Comparison of ENCODE assay signal across 8 cellular contexts in genomic region chr9:99907208-99907532, GRCh38. TPM values are rescaled to one million over a fixed set of nuclear protein-coding genes. Genes with fewer than 3 reads are reported as not detected.
DNase-seq lines count a peak whose midpoint lies in the region; ATAC-seq, FAIRE-seq and TF ChIP-seq lines count a peak whose summit lies in the region.

No MANE protein-coding gene starts in this region.

- H2BK12ac ChIP-seq in H1 (ENCODE audit: low read depth, low read length): 0 out of 2 replicates have a peak overlapping the region, but pooled peaks have one; percentile 50

- no peak overlapping the region for H3K23ac ChIP-seq in H1 (ENCODE audit: insufficient read length)

- TF ChIP-seq CTCF in NB4 (IDR thresholded peaks at IDR 0.05; ENCODE audit: low read depth, low read length) (no peak), H1 (IDR thresholded peaks at IDR 0.05; ENCODE audit: control extremely low read depth in 1 of 3, insufficient read depth in 1 of 3, low read depth in 1 of 3, low read length in 3 of 3) (no peak), neutrophil (IDR thresholded peaks at IDR 0.05) (no peak)

- H2BK5ac ChIP-seq in H1 (ENCODE audit: low read depth, low read length): 0 out of 2 replicates have a peak overlapping the region, but pooled peaks have one; percentile 60

- no peaks in the 10 kb centered on the region for H3K9me3 Mint-ChIP-seq in CD4-positive, alpha-beta memory T cell

- intact Hi-C loops in CD4-positive, alpha-beta memory T cell (cut with micrococcal nuclease): loop anchor here (5.0 kb wide), 2 partner anchors 190 to 690 kb away; partner anchors contain the start of genes ERP44 and INVS

- no peak overlapping the region for H2BK20ac ChIP-seq in H1 (ENCODE audit: low read length)

- H3K4me1 Mint-ChIP-seq in CD4-positive, alpha-beta memory T cell: peaks cover 28 to 50% (median 36%) of the 10 kb centered on the region in 4 donors

- POLR2A ChIA-PET in CD4-positive, alpha-beta memory T cell (lab: Charles Lee; ENCODE audit: partially characterized antibody): interaction anchor here (0.7 to 2.7 kb wide), 8 partner anchors 10 to 504 kb away, joined by 3 to 58 read pairs (median 3); partner anchors contain the start of genes ERP44, INVS and NR4A3
- POLR2A ChIA-PET in H1 (lab: Charles Lee; ENCODE audit: partially characterized antibody): interaction anchor here (0.9 to 3.7 kb wide), 4 partner anchors 11 to 88 kb away, joined by 3 to 16 read pairs (median 4); partner anchors contain the start of gene NR4A3

- H2BK120ac ChIP-seq in H1 (replicated peaks; ENCODE audit: low read depth, low read length): no peak overlapping the region

- no peak for DNase-seq in CD4-positive, alpha-beta memory T cell
- no peak for DNase-seq in NB4 (ENCODE audit: low read depth)
- DNase-seq in H1 (ENCODE audit: low read depth in 1 of 2, low spot score in 2 of 2): no peak
- DNase-seq in activated CD8-positive, alpha-beta memory T cell treated with anti-CD3 and anti-CD28 coated beads, Interleukin-2, amount 50 U/mL, for 48 hours: no peak
- DNase-seq in putamen (ENCODE audit: low spot score): no peak
- DNase-seq in SIG-M5 treated with dmso at 0.1 percent for 504 hours (lab: John Stamatoyannopoulos, UW; ENCODE audit: unreplicated experiment): no peak

- H3K14ac ChIP-seq in H1 (ENCODE audit: insufficient read length): no peak overlapping the region

- H2BK15ac ChIP-seq in H1 (ENCODE audit: low read length): no peak overlapping the region

- H3K23me2 ChIP-seq in H1 (ENCODE audit: low read depth, low read length): peaks cover 6% of the 10 kb centered on the region

- peaks cover 30% of the 10 kb centered on the region for H3K4me1 ChIP-seq in CD4-positive, alpha-beta memory T cell (ENCODE audit: insufficient read depth, low read length)
- peaks cover 0 to 5% (median 3%) of the 10 kb centered on the region in 4 experiments; a peak in 3 of 7 replicates for H3K4me1 ChIP-seq in H1 (replicated peaks in 1 of 4; ENCODE audit: control insufficient read depth in 3 of 4, insufficient read depth in 4 of 4, low read length in 3 of 4)
- peaks cover 11 to 12% of the 10 kb centered on the region in 2 experiments for H3K4me1 ChIP-seq in neutrophil (ENCODE audit: control insufficient read depth in 1 of 2, insufficient read depth in 1 of 2, low read depth in 1 of 2, low read length in 1 of 2)

- H3K27me3 ChIP-seq in CD4-positive, alpha-beta memory T cell (ENCODE audit: insufficient read depth, low read length): no peaks in the 10 kb centered on the region
- H3K27me3 ChIP-seq in H1 (replicated peaks in 1 of 4; ENCODE audit: control insufficient read depth in 3 of 4, extremely low read depth in 1 of 4, insufficient read depth in 3 of 4, low read length in 3 of 4) (no peaks in the 10 kb centered on the region; a peak in 1 of 7 replicates), neutrophil (no peaks in the 10 kb centered on the region)

- no peaks in the 10 kb centered on the region for H3K9me3 ChIP-seq in CD4-positive, alpha-beta memory T cell (ENCODE audit: control insufficient read depth in 1 of 2, low read length in 2 of 2)
- no peaks in the 10 kb centered on the region for H3K9me3 ChIP-seq in H1 (ENCODE audit: insufficient read depth in 2 of 2, low read depth in 1 of 2, low read length in 1 of 2)
- H3K9me3 ChIP-seq in neutrophil: no peaks in the 10 kb centered on the region

- peaks cover 0 to 3% of the 10 kb centered on the region in 2 experiments; a peak in 1 of 4 replicates for H3K79me2 ChIP-seq in H1 (ENCODE audit: control insufficient read depth in 1 of 2, insufficient read depth in 2 of 2, low read length in 2 of 2)

- no peaks in the 10 kb centered on the region for H3K36me3 ChIP-seq in CD4-positive, alpha-beta memory T cell (ENCODE audit: insufficient read depth, low read length)
- H3K36me3 ChIP-seq in H1 (ENCODE audit: control insufficient read depth in 2 of 4, insufficient read depth in 4 of 4, low read length in 3 of 4) (no peaks in the 10 kb centered on the region), neutrophil (no peaks in the 10 kb centered on the region)

- ATAC-seq in GM19467 (IDR thresholded peaks at IDR 0.05; ENCODE audit: unreplicated experiment): no peak

- peak overlapping the region; percentile 68 to 84 (median 78) for H3K9ac ChIP-seq in H1 (replicated peaks in 1 of 4; ENCODE audit: extremely low read depth in 1 of 4, low read depth in 3 of 4, low read length in 3 of 4)

- no peaks in the 10 kb centered on the region for H3K27me3 Mint-ChIP-seq in CD4-positive, alpha-beta memory T cell

- H4K5ac ChIP-seq in H1 (ENCODE audit: insufficient read length, low read depth, low read length): peak overlapping the region; percentile 86

- TF ChIP-seq POLR2A in NB4 (IDR thresholded peaks at IDR 0.05; ENCODE audit: extremely low read depth, insufficient read length) (no peak), H1 (IDR thresholded peaks at IDR 0.05; ENCODE audit: control extremely low read depth in 1 of 2, low read depth in 2 of 2, low read length in 2 of 2) (no peak)

- H3K27ac ChIP-seq in CD4-positive, alpha-beta memory T cell (ENCODE audit: low read depth, low read length): peak overlapping the region; percentile 96
- H3K27ac ChIP-seq in H1 (ENCODE audit: low read depth, low read length) (peak overlapping the region; percentile 72; the same call in 1 of the 2 replicates), neutrophil (peak overlapping the region; percentile 88)

- H2AFZ ChIP-seq in H1 (ENCODE audit: low read length): peak overlapping the region; percentile 8

- peak overlapping the region; percentile 87; the same call in 1 of the 2 replicates for H3K18ac ChIP-seq in H1 (ENCODE audit: extremely low read depth, low read length)

- H3K56ac ChIP-seq in H1 (replicated peaks; ENCODE audit: insufficient read length, low read depth, low read length): peak overlapping the region; percentile 17

- no peak for FAIRE-seq in H1 (lab: Jason Lieb, UNC)

- no peak for TF ChIP-seq RAD21 in H1 (IDR thresholded peaks at IDR 0.05 in 1 of 2, conservative IDR thresholded peaks at IDR 0.05 in 1 of 2; ENCODE audit: low read depth in 2 of 2, low read length in 2 of 2)

- H3K4ac ChIP-seq in H1 (replicated peaks; ENCODE audit: insufficient read length, low read depth, low read length): no peak overlapping the region

- peak overlapping the region; percentile 26 to 90 for H3K4me3 ChIP-seq in CD4-positive, alpha-beta memory T cell (ENCODE audit: low read length in 2 of 2)
- peak overlapping the region; percentile 76 for H3K4me3 ChIP-seq in NB4 (ENCODE audit: low read depth, low read length)
- H3K4me3 ChIP-seq in H1 (ENCODE audit: extremely low read depth in 1 of 4, insufficient read depth in 2 of 4, low read depth in 3 of 4, low read length in 4 of 4): peak overlapping the region; percentile 73 to 85 (median 82)
- peak overlapping the region; percentile 87 to 95 for H3K4me3 ChIP-seq in neutrophil (ENCODE audit: low read depth in 1 of 2, low read length in 1 of 2)

- no peak overlapping the region for H4K91ac ChIP-seq in H1 (replicated peaks; ENCODE audit: insufficient read length, low read length)

- H3K4me3 Mint-ChIP-seq in CD4-positive, alpha-beta memory T cell: peak overlapping the region; percentile 96 to 100 (median 98)

- peak overlapping the region; percentile 94 for H4K8ac ChIP-seq in H1 (ENCODE audit: extremely low read depth, insufficient read depth, low read length)

- H3K36me3 Mint-ChIP-seq in CD4-positive, alpha-beta memory T cell: peaks cover 9 to 17% of the 10 kb centered on the region in 2 donors

- CTCF ChIA-PET in CD4-positive, alpha-beta memory T cell (lab: Charles Lee; ENCODE audit: partially characterized antibody): interaction anchor here (0.7 to 3.0 kb wide), 2 partner anchors 32 to 83 kb away, joined by 3 to 12 read pairs; no protein-coding TSS in a partner anchor
- CTCF ChIA-PET in H1 (lab: Charles Lee; ENCODE audit: partially characterized antibody): interaction anchor here (0.8 to 2.3 kb wide), 4 partner anchors 11 to 588 kb away, joined by 3 to 7 read pairs (median 4); no protein-coding TSS in a partner anchor

- H3K27ac Mint-ChIP-seq in CD4-positive, alpha-beta memory T cell: peak overlapping the region; percentile 99 to 100 (median 99)

- no peaks in the 10 kb centered on the region for H4K20me1 ChIP-seq in H1 (replicated peaks in 1 of 2; ENCODE audit: control insufficient read depth in 1 of 2, insufficient read depth in 2 of 2, low read length in 2 of 2)

- H3K79me1 ChIP-seq in H1 (ENCODE audit: low read depth, low read length): no peaks in the 10 kb centered on the region

- peak overlapping the region; percentile 69 to 95 for H3K4me2 ChIP-seq in H1 (ENCODE audit: insufficient read depth in 1 of 2, low read depth in 2 of 2, low read length in 2 of 2)

- no peak overlapping the region for H2AK5ac ChIP-seq in H1 (ENCODE audit: low read depth, low read length)

- TF ChIP-seq EP300 in H1 (IDR thresholded peaks at IDR 0.05; ENCODE audit: borderline replicate concordance in 1 of 2, low read depth in 2 of 2, low read length in 2 of 2): no peak

- WGBS in H1 (ENCODE audit: extremely low coverage in 1 of 2, insufficient coverage in 1 of 2, insufficient read length in 1 of 2, insufficient replicate concordance in 2 of 2, low coverage in 1 of 2, low lambda C conversion rate in 2 of 2, missing lambda C conversion rate in 1 of 2), 2 experiments: 40% methylated on average over 7 of the region's 9 CpGs; no CpG with 5 or more reads in 1 of the 2 experiments

TF ChIP-seq in H1, 55 proteins besides CTCF, POLR2A, EP300 and RAD21:
- TF ChIP-seq KDM4A (IDR thresholded peaks at IDR 0.05; ENCODE audit: low read depth, low read length, severe bottlenecking): no peak
- no peak for TF ChIP-seq CTBP2 (IDR thresholded peaks at IDR 0.05; ENCODE audit: borderline replicate concordance, insufficient read depth, insufficient read length, low read length)
- TF ChIP-seq CHD1 (IDR thresholded peaks at IDR 0.05; ENCODE audit: low read depth, low read length): no peak

RNA-seq across cellular contexts. Expression of gene STX17, which starts 0.7 kb away (rescaled TPM):
- 10 to 100 TPM; 52.2 to 61.5 TPM for total RNA-seq in CD4-positive, alpha-beta memory T cell
- 10 to 100 TPM; 18.8 to 30.0 TPM for polyA plus RNA-seq in CD4-positive, alpha-beta memory T cell
- 16.3 TPM in 2 replicates for total RNA-seq in H1 (2021; fragmentation: NEBNext Ultra II Directional; extraction: Animal tissue kit (Norgen Biotek cat#: 25700))
- polyA plus RNA-seq in H1 (2011; rRNA removed): 4.3 and 4.5 TPM in 2 replicates
- polyA plus RNA-seq in H1 (2011; cell fraction: cytosol; rRNA removed): 5.9 TPM
- polyA plus RNA-seq in H1 (2011; cell fraction: nucleus; rRNA removed): 4.8 TPM
- polyA plus RNA-seq in H1 (2012, experiment 1 of 2): 5.4 to 8.7 TPM (median 7.6 TPM) in 4 replicates
- polyA plus RNA-seq in H1 (2012, experiment 2 of 2): 0.62 TPM
- 10.5 TPM for polyA plus RNA-seq in H1 (2013, experiment 1 of 2)
- 10.1 TPM for polyA plus RNA-seq in H1 (2013, experiment 2 of 2)
- polyA minus RNA-seq in H1 (2011; rRNA and poly(A)+ RNA removed): 11.2 and 11.3 TPM in 2 replicates
- 8.7 TPM for polyA minus RNA-seq in H1 (2011; cell fraction: cytosol; rRNA and poly(A)+ RNA removed)
- polyA minus RNA-seq in H1 (2011; cell fraction: nucleus; rRNA and poly(A)+ RNA removed): 17.1 TPM
